ENCODE assay signal across 19 cellular contexts in genomic region chr2:18356676-18357075, GRCh38.
DNase-seq lines count a peak whose midpoint lies in the region; ATAC-seq, FAIRE-seq and TF ChIP-seq lines count a peak whose summit lies in the region.
"Had no signal": no experiment of that assay in that cellular context is flagged by ENCODE, and none has a peak within 500 bp of the region (broad histone marks: within the 10 kb centered on the region; RNA-seq: fewer than 3 reads in every experiment).

No MANE protein-coding gene starts in this region.

- CTCF ChIA-PET in endothelial cell of umbilical vein (lab: Charles Lee): interaction anchor here (0.8 to 1.1 kb wide), 5 partner anchors 11 to 685 kb away, joined by 3 to 4 read pairs (median 3); no protein-coding TSS in a partner anchor

- peaks cover 5% of the 10 kb centered on the region for H3K4me1 ChIP-seq in endothelial cell of umbilical vein (ENCODE audit: control insufficient read depth, extremely low read depth, insufficient read depth, low read length)
- H3K4me1 ChIP-seq: heart right ventricle, tibial artery had no signal

- BruUV-seq in endothelial cell of umbilical vein (replicated peaks; lab: Mats Ljungman, UMichigan): no TSS peak

- H3K27ac ChIP-seq in endothelial cell of umbilical vein (ENCODE audit: insufficient read depth, low read depth, low read length): peak overlapping the region; percentile 11
- H3K27ac ChIP-seq: heart right ventricle, tibial artery had no signal

- peak; percentile 19 for DNase-seq in GM03348 (ENCODE audit: low spot score)
- peak; percentile 67 for DNase-seq in RCC 7860 (ENCODE audit: low spot score)
- DNase-seq in endothelial cell of umbilical vein (ENCODE audit: low read depth, low spot score): peak; percentile 73
- DNase-seq in renal cortical epithelial cell (ENCODE audit: low read depth): peak; percentile 52
- DNase-seq in activated CD4-positive, alpha-beta T cell treated with anti-CD3 and anti-CD28 coated beads for 1 hour: no peak
- DNase-seq in activated CD8-positive, alpha-beta memory T cell treated with anti-CD3 and anti-CD28 coated beads for 24 hours: no peak
- no peak for DNase-seq in T1000 (lab: John Stamatoyannopoulos, UW)
- DNase-seq: activated CD4-positive, alpha-beta T cell treated with anti-CD3 and anti-CD28 coated beads for 48 hours; activated naive CD4-positive, alpha-beta T cell treated with anti-CD3 and anti-CD28 coated beads for 36 hours; body of pancreas; C1 segment of cervical spinal cord; heart right ventricle; MM.1S; NCI-H1694 treated with DMSO at 0.1 percent for 48 hours; nephron progenitor cell; tibial artery had no signal

- H3K79me2 ChIP-seq in endothelial cell of umbilical vein (ENCODE audit: control insufficient read depth, insufficient read depth, low read length): no peaks in the 10 kb centered on the region

- no peaks in the 10 kb centered on the region for H4K20me1 ChIP-seq in endothelial cell of umbilical vein (replicated peaks; ENCODE audit: control insufficient read depth, extremely low read depth, insufficient read depth, low read length)

- no peaks in the 10 kb centered on the region for H3K27me3 ChIP-seq in endothelial cell of umbilical vein (ENCODE audit: control insufficient read depth in 2 of 2, insufficient read depth in 2 of 2, low read length in 2 of 2)
- H3K27me3 ChIP-seq: body of pancreas, heart right ventricle, tibial artery had no signal

- no peak overlapping the region for H3K9ac ChIP-seq in endothelial cell of umbilical vein (replicated peaks; ENCODE audit: extremely low read depth, insufficient read depth, low read length)

- POLR2A ChIA-PET in endothelial cell of umbilical vein (lab: Charles Lee): no interaction called here

- no peak overlapping the region for H3K4me3 ChIP-seq in endothelial cell of umbilical vein (replicated peaks in 1 of 3; ENCODE audit: insufficient read depth in 1 of 3, low read depth in 1 of 3, low read length in 3 of 3)
- H3K4me3 ChIP-seq: body of pancreas, heart right ventricle, tibial artery had no signal

- no peak for TF ChIP-seq CTCF in endothelial cell of umbilical vein (IDR thresholded peaks at IDR 0.05; ENCODE audit: extremely low read depth in 1 of 2, insufficient read depth in 1 of 2, low read depth in 1 of 2, low read length in 2 of 2)

- dilution Hi-C loops in endothelial cell of umbilical vein (cut with MboI; ENCODE audit: extremely low pct_ligation_motif_present, low sequenced_read_pairs): no loop called here

- H3K9me3 ChIP-seq in endothelial cell of umbilical vein (replicated peaks; ENCODE audit: control insufficient read depth, insufficient read depth, low read length): no peaks in the 10 kb centered on the region
- H3K9me3 ChIP-seq: body of pancreas, heart right ventricle, tibial artery had no signal

- no peak for TF ChIP-seq POLR2A in endothelial cell of umbilical vein (IDR thresholded peaks at IDR 0.05; ENCODE audit: low read depth, low read length)

- H3K4me2 ChIP-seq in endothelial cell of umbilical vein (ENCODE audit: insufficient read depth, low read length): peak overlapping the region; percentile 27

- peak overlapping the region; percentile 79 for H2AFZ ChIP-seq in endothelial cell of umbilical vein (ENCODE audit: low read depth, low read length)

- FAIRE-seq in RCC 7860 (lab: Jason Lieb, UNC): peak; percentile 60
- FAIRE-seq in endothelial cell of umbilical vein (lab: Jason Lieb, UNC): peak; percentile 91
- FAIRE-seq: islet of Langerhans had no signal

- ATAC-seq in HG03196 (IDR thresholded peaks at IDR 0.05; ENCODE audit: unreplicated experiment): no peak
- ATAC-seq: heart right ventricle; stimulated activated effector memory CD8-positive, alpha-beta T cell treated with anti-CD3 and anti-CD28 coated beads, Interleukin-12 subunit alpha, Interleukin-12 subunit beta, amount 100 ng/mL, for 72 hours had no signal

- H3K36me3 ChIP-seq in endothelial cell of umbilical vein (ENCODE audit: control insufficient read depth in 2 of 2, extremely low read depth in 1 of 2, insufficient read depth in 2 of 2, low read length in 2 of 2): no peaks in the 10 kb centered on the region
- H3K36me3 ChIP-seq: heart right ventricle, tibial artery had no signal

- H3K9me1 ChIP-seq in endothelial cell of umbilical vein (replicated peaks; ENCODE audit: control insufficient read depth, extremely low read depth, insufficient read depth, low read length): no peaks in the 10 kb centered on the region

- intact Hi-C loops in endothelial cell of umbilical vein (cut with micrococcal nuclease): no loop called here

TF ChIP-seq in endothelial cell of umbilical vein, 7 proteins besides CTCF, POLR2A, EP300 and RAD21:
- no peak for TF ChIP-seq POLR2AphosphoS5 (IDR thresholded peaks at IDR 0.05; ENCODE audit: insufficient read depth, low read depth, low read length)
- peak; percentile 55 for TF ChIP-seq JUN (IDR thresholded peaks at IDR 0.05; ENCODE audit: borderline replicate concordance, insufficient read depth, insufficient read length, low read depth)
- peak; percentile 90 for TF ChIP-seq FOS (IDR thresholded peaks at IDR 0.05; ENCODE audit: borderline replicate concordance, insufficient read depth, low read length)

Comparison
In these comparisons a context has a peak if more than half of its experiments do, and no peak if none do; other contexts are left out.
1. DNase-seq: peak in GM03348 (single experiment), RCC 7860 (single experiment), endothelial cell of umbilical vein (single experiment) and renal cortical epithelial cell (single experiment); none in activated CD4-positive, alpha-beta T cell treated with anti-CD3 and anti-CD28 coated beads for 1 hour (single experiment), activated CD8-positive, alpha-beta memory T cell treated with anti-CD3 and anti-CD28 coated beads for 24 hours (single experiment) and T1000 (single experiment).